24 cellular contexts compared by ENCODE assay signal in genomic region chr4:154084864-154085263, GRCh38.
DNase-seq lines count a peak whose midpoint lies in the region; ATAC-seq and TF ChIP-seq lines count a peak whose summit lies in the region.
"Had no signal": no experiment of that assay in that cellular context is flagged by ENCODE, and none has a peak within 500 bp of the region (broad histone marks: within the 10 kb centered on the region; RNA-seq: fewer than 3 reads in every experiment).

No MANE protein-coding gene starts in this region.

- H3K4me2 ChIP-seq in HCT116 (ENCODE audit: low read length): no peak overlapping the region

- H3K9me3 ChIP-seq in HCT116 (ENCODE audit: control insufficient read depth in 1 of 2, insufficient read depth in 1 of 2, low read depth in 1 of 2, low read length in 2 of 2): no peaks in the 10 kb centered on the region
- H3K9me3 ChIP-seq: ascending aorta, sigmoid colon, uterus had no signal

- H3K9me2 ChIP-seq in HCT116 (ENCODE audit: insufficient read depth): no peaks in the 10 kb centered on the region

- H2AFZ ChIP-seq in HCT116 (ENCODE audit: low read depth, low read length, poor library complexity, severe bottlenecking): no peak overlapping the region

- 0 out of 2 replicates have a peak, but pooled peaks cover 2% of the 10 kb centered on the region for H3K27me3 ChIP-seq in HCT116 (ENCODE audit: insufficient read depth, low read length)
- H3K27me3 ChIP-seq: ascending aorta, sigmoid colon, uterus had no signal

- no peak overlapping the region for H3K9ac ChIP-seq in HCT116 (ENCODE audit: low read length)

- H3K27ac Mint-ChIP-seq in nephron: peak overlapping the region in 2 of 3 experiments; percentile 36 to 71
- H3K27ac Mint-ChIP-seq: activated CD4-positive, alpha-beta memory T cell treated with anti-CD3 and anti-CD28 coated beads, Interleukin-2, amount 10 ng/mL, durations not matched to agents 7 days and 5 days; activated naive CD4-positive, alpha-beta T cell treated with anti-CD3 and anti-CD28 coated beads, Interleukin-2, amount 50 U/mL, for 72 hours; IgD-negative memory B cell; progenitor cell of endocrine pancreas; stimulated activated naive B cell treated with anti-CD40 and anti-IgM and Interleukin-4, amounts not matched to agents 10 μg/mL and 1 μg/mL and 100 μg/mL, for 72 hours had no signal

- RAD21 ChIA-PET in HCT116 (lab: Charles Lee; ENCODE audit: low non-redundant PET in 1 of 2, low total read pairs in 2 of 2, uncharacterized antibody in 2 of 2, unreplicated experiment in 2 of 2): no interaction called here

- DNase-seq in HCT116 (ENCODE audit: low read depth, low spot score): no peak
- peak; percentile 48 for DNase-seq in NCI-H226
- peak; percentile 26 for DNase-seq in choroid plexus epithelial cell (ENCODE audit: low read depth)
- DNase-seq in NCI-H1105 (lab: John Stamatoyannopoulos, UW): no peak
- DNase-seq in activated CD4-positive, CD25-positive, alpha-beta regulatory T cell (lab: John Stamatoyannopoulos, UW): no peak
- DNase-seq in activated T-cell treated with anti-CD3 and anti-CD28 coated beads, Interleukin-2, amount 50 U/mL, for 48 hours: no peak
- DNase-seq: activated CD4-positive, alpha-beta memory T cell treated with anti-CD3 and anti-CD28 coated beads, Interleukin-2, amount 10 ng/mL, durations not matched to agents 7 days and 5 days; glutamatergic neuron; left cardiac atrium; NCI-H1092 treated with DMSO at 0.1 percent for 48 hours; NCI-H1930; NCI-H69; sigmoid colon; stimulated activated naive B cell treated with anti-CD40 and anti-IgM and Interleukin-4, amounts not matched to agents 10 μg/mL and 1 μg/mL and 100 μg/mL, for 72 hours; uterus had no signal

- no peaks in the 10 kb centered on the region for H3K36me3 Mint-ChIP-seq in nephron (ENCODE audit: low read depth)
- H3K36me3 Mint-ChIP-seq: activated naive CD4-positive, alpha-beta T cell treated with anti-CD3 and anti-CD28 coated beads, Interleukin-2, amount 50 U/mL, for 72 hours; IgD-negative memory B cell; stimulated activated naive B cell treated with anti-CD40 and anti-IgM and Interleukin-4, amounts not matched to agents 10 μg/mL and 1 μg/mL and 100 μg/mL, for 72 hours had no signal

- H3K9me3 Mint-ChIP-seq in nephron: no peaks in the 10 kb centered on the region
- H3K9me3 Mint-ChIP-seq: activated CD4-positive, alpha-beta memory T cell treated with anti-CD3 and anti-CD28 coated beads, Interleukin-2, amount 10 ng/mL, durations not matched to agents 7 days and 5 days; activated naive CD4-positive, alpha-beta T cell treated with anti-CD3 and anti-CD28 coated beads, Interleukin-2, amount 50 U/mL, for 72 hours; IgD-negative memory B cell; stimulated activated naive B cell treated with anti-CD40 and anti-IgM and Interleukin-4, amounts not matched to agents 10 μg/mL and 1 μg/mL and 100 μg/mL, for 72 hours had no signal

- H3K36me3 ChIP-seq in HCT116 (ENCODE audit: control insufficient read depth in 1 of 2, insufficient read depth in 2 of 2, low read length in 2 of 2): no peaks in the 10 kb centered on the region
- H3K36me3 ChIP-seq: ascending aorta, sigmoid colon, uterus had no signal

- peaks cover 18% of the 10 kb centered on the region for H3K4me1 Mint-ChIP-seq in nephron
- H3K4me1 Mint-ChIP-seq: activated CD4-positive, alpha-beta memory T cell treated with anti-CD3 and anti-CD28 coated beads, Interleukin-2, amount 10 ng/mL, durations not matched to agents 7 days and 5 days; stimulated activated naive B cell treated with anti-CD40 and anti-IgM and Interleukin-4, amounts not matched to agents 10 μg/mL and 1 μg/mL and 100 μg/mL, for 72 hours had no signal

- H3K4me3 ChIP-seq in HCT116 (replicated peaks in 1 of 2; ENCODE audit: low read depth in 1 of 2, low read length in 2 of 2): no peak overlapping the region
- no peak overlapping the region for H3K4me3 ChIP-seq in choroid plexus epithelial cell (ENCODE audit: low read depth, low read length)
- H3K4me3 ChIP-seq: ascending aorta, sigmoid colon, SK-N-MC, uterus had no signal

- BruUV-seq in HCT116 (replicated peaks; lab: Mats Ljungman, UMichigan): no TSS peak

- TF ChIP-seq POLR2A in HCT116 (IDR thresholded peaks at IDR 0.05; ENCODE audit: borderline replicate concordance, extremely low read depth, insufficient read depth, insufficient read length): no peak

- TF ChIP-seq RAD21 in HCT116 (IDR thresholded peaks at IDR 0.05; ENCODE audit: low read depth): no peak

- intact Hi-C loops in HCT116 (cut with micrococcal nuclease): no loop called here

- ATAC-seq in HCT116 (peak; percentile 68), GM18873 (IDR thresholded peaks at IDR 0.05; ENCODE audit: low FRiP score, unreplicated experiment) (no peak)
- ATAC-seq: activated CD4-positive, CD25-positive, alpha-beta regulatory T cell treated with anti-CD3 and anti-CD28 coated beads, Interleukin-2, amount 50 U/mL, for 24 hours; stimulated activated naive B cell treated with anti-CD40 and anti-IgM and Interleukin-4, amounts not matched to agents 10 μg/mL and 1 μg/mL and 100 μg/mL, for 72 hours had no signal

- no peaks in the 10 kb centered on the region for H3K79me2 ChIP-seq in HCT116 (ENCODE audit: insufficient read depth, low read length)

- peaks cover 5% of the 10 kb centered on the region for H3K27me3 Mint-ChIP-seq in nephron (ENCODE audit: low read depth)
- H3K27me3 Mint-ChIP-seq: IgD-negative memory B cell, progenitor cell of endocrine pancreas had no signal

- no peaks in the 10 kb centered on the region for H4K20me1 ChIP-seq in HCT116 (ENCODE audit: insufficient read depth)

- H3K4me1 ChIP-seq in HCT116 (ENCODE audit: control insufficient read depth in 1 of 2, insufficient read depth in 2 of 2, low read length in 2 of 2): peaks cover 0 to 8% of the 10 kb centered on the region in 2 experiments; a peak in 1 of 4 replicates
- H3K4me1 ChIP-seq: ascending aorta, sigmoid colon, uterus had no signal

- H3K27ac ChIP-seq in HCT116 (ENCODE audit: low read depth, low read length): no peak overlapping the region
- H3K27ac ChIP-seq: ascending aorta, C4-2B, sigmoid colon, SK-N-MC, uterus had no signal

- POLR2A ChIA-PET in HCT116 (lab: Charles Lee): no interaction called here

- TF ChIP-seq CTCF in HCT116 (IDR thresholded peaks at IDR 0.05 in 2 of 3, conservative IDR thresholded peaks at IDR 0.05 in 1 of 3; ENCODE audit: borderline replicate concordance in 1 of 3, insufficient read depth in 1 of 3, low read depth in 2 of 3, low read length in 2 of 3): no peak
- no peak for TF ChIP-seq CTCF in choroid plexus epithelial cell (conservative IDR thresholded peaks at IDR 0.05; ENCODE audit: low read depth, low read length)
- TF ChIP-seq CTCF in nephron (IDR thresholded peaks at IDR 0.05; ENCODE audit: unreplicated experiment in 3 of 3): no peak

- no peak overlapping the region for H3K4me3 Mint-ChIP-seq in nephron
- H3K4me3 Mint-ChIP-seq: activated CD4-positive, alpha-beta memory T cell treated with anti-CD3 and anti-CD28 coated beads, Interleukin-2, amount 10 ng/mL, durations not matched to agents 7 days and 5 days; IgD-negative memory B cell; stimulated activated naive B cell treated with anti-CD40 and anti-IgM and Interleukin-4, amounts not matched to agents 10 μg/mL and 1 μg/mL and 100 μg/mL, for 72 hours had no signal

- CTCF ChIA-PET in HCT116 (lab: Charles Lee): no interaction called here

TF ChIP-seq in HCT116, 20 proteins besides CTCF, POLR2A, EP300 and RAD21:
- no peak for TF ChIP-seq ELF1 (IDR thresholded peaks at IDR 0.05; ENCODE audit: borderline replicate concordance, low read depth)
- no peak for TF ChIP-seq SIN3A (IDR thresholded peaks at IDR 0.05; ENCODE audit: low read depth)
- TF ChIP-seq EZH2 (IDR thresholded peaks at IDR 0.05): no peak
- TF ChIP-seq TCF7L2 (IDR thresholded peaks at IDR 0.05; ENCODE audit: borderline replicate concordance, extremely low read depth, insufficient read depth, insufficient read length): no peak
- TF ChIP-seq MAX (IDR thresholded peaks at IDR 0.05): no peak
- TF ChIP-seq SRF (IDR thresholded peaks at IDR 0.05; ENCODE audit: low read depth): no peak
- no peak for TF ChIP-seq EZH2phosphoT487 (IDR thresholded peaks at IDR 0.05; ENCODE audit: borderline replicate concordance)
- no peak for TF ChIP-seq SP1 (IDR thresholded peaks at IDR 0.05; ENCODE audit: low read depth)
- peak; percentile 54 for TF ChIP-seq FOSL1 (IDR thresholded peaks at IDR 0.05; ENCODE audit: low read depth)
- no peak for TF ChIP-seq ZNF274 (IDR thresholded peaks at IDR 0.05; ENCODE audit: low read depth, low read length)
- TF ChIP-seq JUND (IDR thresholded peaks at IDR 0.05): peak; percentile 47
TF ChIP-seq in HCT116: peak in this region for 2.

Comparison
In these comparisons a context has a peak if more than half of its experiments do, and no peak if none do; other contexts are left out.
1. DNase-seq: peak in NCI-H226 (single experiment) and choroid plexus epithelial cell (single experiment); none in HCT116 (single experiment), NCI-H1105 (single experiment), activated CD4-positive, CD25-positive, alpha-beta regulatory T cell (0 of 4) and activated T-cell treated with anti-CD3 and anti-CD28 coated beads, Interleukin-2, amount 50 U/mL, for 48 hours (0 of 2).